In genomic region chr7:131231381-131232220, GRCh38 we compare ENCODE assay signal across 9 cellular contexts.
DNase-seq lines count a peak whose midpoint lies in the region; ATAC-seq and TF ChIP-seq lines count a peak whose summit lies in the region.
"Had no signal": no experiment of that assay in that cellular context is flagged by ENCODE, and none has a peak within 500 bp of the region (broad histone marks: within the 10 kb centered on the region; RNA-seq: fewer than 3 reads in every experiment).

No MANE protein-coding gene starts in this region.

- TF ChIP-seq CTCF in A673 (conservative IDR thresholded peaks at IDR 0.05; ENCODE audit: low read depth, low read length) (no peak), coronary artery (IDR thresholded peaks at IDR 0.05) (no peak)

- POLR2A ChIA-PET in A673 (lab: Charles Lee; ENCODE audit: low non-redundant PET): no interaction called here

- H3K4me1 ChIP-seq in A673 (ENCODE audit: insufficient read depth, low read length, poor library complexity, severe bottlenecking) (peaks cover 6% of the 10 kb centered on the region), rectal smooth muscle tissue (ENCODE audit: control insufficient read depth, insufficient read depth, low read length) (no peaks in the 10 kb centered on the region)

- no peaks in the 10 kb centered on the region for H3K27me3 ChIP-seq in A673 (replicated peaks; ENCODE audit: insufficient read depth, low read depth, low read length, poor library complexity)
- H3K27me3 ChIP-seq in rectal smooth muscle tissue (ENCODE audit: control insufficient read depth, insufficient read depth, low read length): no peaks in the 10 kb centered on the region

- DNase-seq in A673 (ENCODE audit: low spot score) (no peak), coronary artery (ENCODE audit: low spot score) (no peak), NCI-H1105 (lab: John Stamatoyannopoulos, UW) (no peak), retina (no peak)
- peak; percentile 14 for DNase-seq in activated CD4-positive, alpha-beta T cell treated with anti-CD3 and anti-CD28 coated beads for 1 hour

- H3K4me3 ChIP-seq in A673 (ENCODE audit: low read depth, low read length, poor library complexity, severe bottlenecking): no peak overlapping the region
- H3K4me3 ChIP-seq in coronary artery: peak overlapping the region; percentile 39
- H3K4me3 ChIP-seq in rectal smooth muscle tissue (ENCODE audit: low read length): peak overlapping the region; percentile 7

- H3K36me3 ChIP-seq in A673 (ENCODE audit: insufficient read depth, low read length, poor library complexity, severe bottlenecking) (no peaks in the 10 kb centered on the region), rectal smooth muscle tissue (ENCODE audit: control insufficient read depth, insufficient read depth, low read length) (no peaks in the 10 kb centered on the region)

- H3K9ac ChIP-seq in rectal smooth muscle tissue (ENCODE audit: low read length): no peak overlapping the region

- BruUV-seq in A673 (replicated peaks; lab: Mats Ljungman, UMichigan): no TSS peak

- CTCF ChIA-PET in A673 (lab: Charles Lee): no interaction called here

- no peaks in the 10 kb centered on the region for H3K9me3 ChIP-seq in A673 (ENCODE audit: low read depth, low read length, poor library complexity, severe bottlenecking)

- peak overlapping the region; percentile 37 for H3K27ac ChIP-seq in A673 (ENCODE audit: low read depth, low read length, poor library complexity, severe bottlenecking)
- H3K27ac ChIP-seq in coronary artery: peak overlapping the region in 1 of 2 donors; percentile 63
- H3K27ac ChIP-seq in rectal smooth muscle tissue (ENCODE audit: low read depth, low read length): no peak overlapping the region
- H3K27ac ChIP-seq: C4-2B had no signal

- intact Hi-C loops in A673 (cut with micrococcal nuclease; ENCODE audit: unreplicated experiment): no loop called here

- ATAC-seq in GM19395 (IDR thresholded peaks at IDR 0.05; ENCODE audit: unreplicated experiment) (peak; percentile 81), HG03521 (IDR thresholded peaks at IDR 0.05; ENCODE audit: unreplicated experiment) (peak; percentile 75)
